ENCODE assay signal across 30 cellular contexts in the genomic region with DNA sequence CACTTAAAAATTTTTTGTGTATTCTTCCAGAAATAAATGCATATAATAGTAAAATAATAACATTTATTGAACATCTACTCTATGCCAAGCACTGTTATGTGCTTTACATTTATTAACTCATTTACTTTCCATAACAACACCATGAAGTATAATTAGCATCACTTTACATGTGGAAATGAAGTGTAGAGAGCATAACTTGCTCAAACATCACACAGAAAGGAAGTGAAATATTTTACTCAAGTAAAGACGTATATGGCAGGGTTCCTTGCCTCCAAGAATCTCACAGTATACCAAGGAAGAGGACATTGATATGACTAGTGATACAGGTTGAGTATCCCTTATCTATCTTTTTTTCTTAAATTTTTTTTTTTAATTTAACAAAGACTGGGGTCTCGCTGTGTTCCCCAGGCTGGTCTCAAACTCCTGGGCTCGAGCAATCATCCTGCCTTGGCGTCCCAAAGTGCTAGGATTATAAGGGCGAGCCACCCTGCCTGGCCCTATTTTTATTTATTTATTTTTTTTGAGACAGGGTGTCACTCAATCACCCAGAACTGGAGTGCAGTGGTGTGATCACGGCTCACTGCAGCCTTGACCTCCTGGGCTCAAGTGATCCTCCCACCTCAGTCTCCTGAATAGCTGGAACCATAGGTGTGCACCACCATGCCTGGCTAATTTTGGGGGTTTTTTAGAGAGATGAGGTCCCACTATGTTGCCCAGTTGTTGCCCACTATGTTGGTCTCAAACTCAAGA. TPM values are rescaled to one million over a fixed set of nuclear protein-coding genes. Genes with fewer than 3 reads are reported as not detected.
A peak's percentile ranks its signal among the peaks of the same experiment; 100 is the strongest.
DNase-seq lines count a peak whose midpoint lies in the region; ATAC-seq and TF ChIP-seq lines count a peak whose summit lies in the region.
"Had no signal": no experiment of that assay in that cellular context is flagged by ENCODE, and none has a peak within 500 bp of the region (broad histone marks: within the 10 kb centered on the region; RNA-seq: fewer than 3 reads in every experiment).

No MANE protein-coding gene starts in this region.

- TF ChIP-seq CTCF in OCI-LY3 (IDR thresholded peaks at IDR 0.05; ENCODE audit: low read depth, low read length), result no peak

- no peak overlapping the region; the same call in 1 of the 2 replicates for H3K27ac ChIP-seq in OCI-LY3 (ENCODE audit: low read length)
- H3K27ac ChIP-seq: foreskin keratinocyte, HL-60 had no signal

- no peak overlapping the region for H3K9ac ChIP-seq in OCI-LY3 (ENCODE audit: low read length)
- H3K9ac ChIP-seq: SK-N-SH had no signal

- no peaks in the 10 kb centered on the region for H4K20me1 ChIP-seq in OCI-LY3 (ENCODE audit: insufficient read depth, low read length)

- no peaks in the 10 kb centered on the region for H3K36me3 ChIP-seq in OCI-LY3 (replicated peaks; ENCODE audit: low read depth, low read length)
- H3K36me3 ChIP-seq: esophagus squamous epithelium had no signal

- no peaks in the 10 kb centered on the region for H3K79me2 ChIP-seq in OCI-LY3 (ENCODE audit: low read length)

- no peaks in the 10 kb centered on the region for H3K36me3 Mint-ChIP-seq in memory B cell
- no peaks in the 10 kb centered on the region for H3K36me3 Mint-ChIP-seq in activated T-helper 17 cell treated with anti-CD3 and anti-CD28 coated beads, Interleukin-2, amount 50 U/mL, for 72 hours (ENCODE audit: low read depth)
- H3K36me3 Mint-ChIP-seq: activated naive CD4-positive, alpha-beta T cell treated with anti-CD3 and anti-CD28 coated beads, Interleukin-2, amount 50 U/mL, for 24 hours; brain; stimulated activated effector memory CD8-positive, alpha-beta T cell treated with anti-CD3 and anti-CD28 coated beads, Interleukin-12 subunit alpha, Interleukin-12 subunit beta, amount 100 ng/mL, for 72 hours; type B pancreatic cell had no signal

- H3K9me3 ChIP-seq in OCI-LY3 (ENCODE audit: insufficient read depth, low read length), result no peaks in the 10 kb centered on the region
- H3K9me3 ChIP-seq: esophagus squamous epithelium, SK-N-SH had no signal

- H2AFZ ChIP-seq in OCI-LY3 (ENCODE audit: low read depth, low read length), result no peak overlapping the region
- H2AFZ ChIP-seq: GM23338 had no signal

- intact Hi-C loops in Right ventricle myocardium superior (cut with DNase I) (no loop called here), cardiac septum (cut with DNase I) (loop anchor here (2.0 kb wide), 1 partner anchor 43 kb away; no protein-coding TSS in a partner anchor)

- peaks cover 48% of the 10 kb centered on the region for H3K4me1 ChIP-seq in OCI-LY3 (ENCODE audit: low read length)
- H3K4me1 ChIP-seq: foreskin keratinocyte had no signal

- H3K4me1 Mint-ChIP-seq in memory B cell, result peaks cover 28% of the 10 kb centered on the region
- H3K4me1 Mint-ChIP-seq in activated T-helper 17 cell treated with anti-CD3 and anti-CD28 coated beads, Interleukin-2, amount 50 U/mL, for 72 hours, result peaks cover 7% of the 10 kb centered on the region

- no peak overlapping the region for H3K27ac Mint-ChIP-seq in memory B cell
- no peak overlapping the region for H3K27ac Mint-ChIP-seq in activated T-helper 17 cell treated with anti-CD3 and anti-CD28 coated beads, Interleukin-2, amount 50 U/mL, for 72 hours
- H3K27ac Mint-ChIP-seq: activated CD8-positive, alpha-beta T cell treated with anti-CD3 and anti-CD28 coated beads for 36 hours; activated naive CD4-positive, alpha-beta T cell treated with anti-CD3 and anti-CD28 coated beads, Interleukin-2, amount 50 U/mL, for 24 hours; brain; CD4-positive, alpha-beta T cell; GM23338; stimulated activated effector memory CD8-positive, alpha-beta T cell treated with anti-CD3 and anti-CD28 coated beads, Interleukin-12 subunit alpha, Interleukin-12 subunit beta, amount 100 ng/mL, for 72 hours; T-helper 1 cell treated with Interleukin-12 subunit alpha and Interleukin-12 subunit beta and Interleukin-4 antibody, amounts not matched to agents 30 μg/mL and 1 μg/mL, for 36 hours; type B pancreatic cell had no signal

- H3K27me3 ChIP-seq in OCI-LY3 (ENCODE audit: low read depth, low read length), result no peaks in the 10 kb centered on the region
- H3K27me3 ChIP-seq: esophagus squamous epithelium, foreskin keratinocyte had no signal

- peak overlapping the region; percentile 43 for H3K4me2 ChIP-seq in OCI-LY3 (ENCODE audit: low read length)
- H3K4me2 ChIP-seq: GM23338, SK-N-SH had no signal

- H3K27me3 Mint-ChIP-seq in memory B cell, result no peaks in the 10 kb centered on the region
- H3K27me3 Mint-ChIP-seq in activated T-helper 17 cell treated with anti-CD3 and anti-CD28 coated beads, Interleukin-2, amount 50 U/mL, for 72 hours, result peaks cover 4% of the 10 kb centered on the region
- H3K27me3 Mint-ChIP-seq: type B pancreatic cell had no signal

- H3K9me3 Mint-ChIP-seq in memory B cell, result no peaks in the 10 kb centered on the region
- H3K9me3 Mint-ChIP-seq in activated T-helper 17 cell treated with anti-CD3 and anti-CD28 coated beads, Interleukin-2, amount 50 U/mL, for 72 hours, result no peaks in the 10 kb centered on the region
- H3K9me3 Mint-ChIP-seq: activated CD8-positive, alpha-beta T cell treated with anti-CD3 and anti-CD28 coated beads for 36 hours; activated naive CD4-positive, alpha-beta T cell treated with anti-CD3 and anti-CD28 coated beads, Interleukin-2, amount 50 U/mL, for 24 hours; brain; CD4-positive, alpha-beta T cell; GM23338; nephron; stimulated activated effector memory CD8-positive, alpha-beta T cell treated with anti-CD3 and anti-CD28 coated beads, Interleukin-12 subunit alpha, Interleukin-12 subunit beta, amount 100 ng/mL, for 72 hours; T-helper 1 cell treated with Interleukin-12 subunit alpha and Interleukin-12 subunit beta and Interleukin-4 antibody, amounts not matched to agents 30 μg/mL and 1 μg/mL, for 36 hours; type B pancreatic cell had no signal

- ATAC-seq in Right ventricle myocardium superior (ENCODE audit: poor library complexity) (no peak), memory B cell (ENCODE audit: low read depth) (no peak), left lobe of liver (no peak), GM19467 (IDR thresholded peaks at IDR 0.05; ENCODE audit: unreplicated experiment) (no peak)
- no peak for ATAC-seq in activated T-helper 17 cell treated with anti-CD3 and anti-CD28 coated beads, Interleukin-2, amount 50 U/mL, for 72 hours (replicated peaks)
- ATAC-seq: activated CD8-positive, alpha-beta T cell treated with anti-CD3 and anti-CD28 coated beads for 36 hours; foreskin keratinocyte; GM23338; PC-3; stimulated activated effector memory CD8-positive, alpha-beta T cell treated with anti-CD3 and anti-CD28 coated beads, Interleukin-12 subunit alpha, Interleukin-12 subunit beta, amount 100 ng/mL, for 72 hours had no signal

- no peak overlapping the region for H3K4me3 ChIP-seq in OCI-LY3 (ENCODE audit: low read length)
- H3K4me3 ChIP-seq: esophagus squamous epithelium, GM23338 had no signal

- DNase-seq in Right ventricle myocardium superior (peak; percentile 2), cardiac septum (ENCODE audit: low spot score) (no peak), memory B cell (ENCODE audit: low spot score in 2 of 2) (no peak), left lobe of liver (ENCODE audit: low spot score) (no peak), cerebellum (ENCODE audit: low spot score) (no peak)
- DNase-seq: activated CD4-positive, alpha-beta T cell treated with anti-CD3 and anti-CD28 coated beads for 1 hour; activated CD8-positive, alpha-beta T cell treated with anti-CD3 and anti-CD28 coated beads for 36 hours; amniotic stem cell; CD4-positive, alpha-beta T cell; cerebellar nuclear complex; DMS79 treated with DMSO at 0.1 percent for 48 hours; esophagus squamous epithelium; foreskin keratinocyte; GF-D8; NCI-H82; PC-3; SK-N-SH; stimulated activated CD4-positive, alpha-beta T cell treated with anti-CD3 and anti-CD28 coated beads, Interleukin-15, amount 100 ng/mL, for 24 hours; substantia nigra had no signal

- H3K4me3 Mint-ChIP-seq in memory B cell, result peak overlapping the region; percentile 21
- H3K4me3 Mint-ChIP-seq in activated T-helper 17 cell treated with anti-CD3 and anti-CD28 coated beads, Interleukin-2, amount 50 U/mL, for 72 hours, result no peak overlapping the region
- H3K4me3 Mint-ChIP-seq: activated CD8-positive, alpha-beta T cell treated with anti-CD3 and anti-CD28 coated beads for 36 hours; activated naive CD4-positive, alpha-beta T cell treated with anti-CD3 and anti-CD28 coated beads, Interleukin-2, amount 50 U/mL, for 24 hours; brain; CD4-positive, alpha-beta T cell; GM23338; nephron; stimulated activated effector memory CD8-positive, alpha-beta T cell treated with anti-CD3 and anti-CD28 coated beads, Interleukin-12 subunit alpha, Interleukin-12 subunit beta, amount 100 ng/mL, for 72 hours; T-helper 1 cell treated with Interleukin-12 subunit alpha and Interleukin-12 subunit beta and Interleukin-4 antibody, amounts not matched to agents 30 μg/mL and 1 μg/mL, for 36 hours; type B pancreatic cell had no signal

RNA-seq across cellular contexts. Expression of gene CLIC4, which starts 7.7 kb away (rescaled TPM):
- total RNA-seq in Right ventricle myocardium superior (334 TPM), cardiac septum (316 TPM), left lobe of liver (54.4 TPM), cerebellum (76.4 TPM)
- 10 to 100 TPM in 1 of 2 donors, 1 to 10 TPM in 1; 8.9 to 13.8 TPM for total RNA-seq in activated T-helper 17 cell treated with anti-CD3 and anti-CD28 coated beads, Interleukin-2, amount 50 U/mL, for 72 hours
